24 cellular contexts compared by ENCODE assay signal in the genomic region with DNA sequence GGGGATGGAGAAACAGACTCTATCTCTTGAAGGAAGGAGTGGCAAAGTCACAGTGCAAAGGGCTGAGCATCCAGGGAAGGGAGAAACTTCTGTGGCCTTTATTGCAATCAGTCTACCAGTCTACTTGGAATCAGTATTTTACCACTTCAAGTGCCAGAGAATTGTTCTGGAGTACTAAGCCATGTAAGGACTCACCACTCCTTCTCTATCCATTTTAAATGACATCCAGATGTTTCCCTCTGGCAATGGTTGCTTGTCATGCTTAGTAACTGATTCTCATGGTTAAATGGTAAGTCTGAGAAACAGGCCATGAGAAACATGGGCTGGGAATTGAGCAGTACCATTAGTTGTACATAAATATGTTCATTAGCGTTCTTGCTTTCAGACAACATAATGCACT. TPM values are rescaled to one million over a fixed set of nuclear protein-coding genes. Genes with fewer than 3 reads are reported as not detected.
"Had no signal": no experiment of that assay in that cellular context is flagged by ENCODE, and none has a peak within 500 bp of the region (broad histone marks: within the 10 kb centered on the region; RNA-seq: fewer than 3 reads in every experiment).

No MANE protein-coding gene starts in this region.

- H3K9me3 Mint-ChIP-seq: activated CD4-positive, alpha-beta T cell treated with anti-CD3 and anti-CD28 coated beads, Interleukin-2, amount 10 ng/mL, durations not matched to agents 7 days and 5 days; activated CD8-positive, alpha-beta T cell treated with anti-CD3 and anti-CD28 coated beads for 36 hours; activated naive CD4-positive, alpha-beta T cell treated with anti-CD3 and anti-CD28 coated beads, Interleukin-2, amount 50 U/mL, for 72 hours; natural killer cell; T-helper 2 cell treated with Interferon-gamma antibody and Interleukin-4, amounts not matched to agents 5 μg/mL and 100 μg/mL, for 36 hours had no signal

- H3K4me1 ChIP-seq: adrenal gland, esophagus muscularis mucosa, gastrocnemius medialis, left lung, spleen, thyroid gland, upper lobe of right lung had no signal

- H3K36me3 Mint-ChIP-seq: activated CD8-positive, alpha-beta memory T cell treated with anti-CD3 and anti-CD28 coated beads, Interleukin-2, amount 10 ng/mL, durations not matched to agents 7 days and 5 days; activated naive CD4-positive, alpha-beta T cell treated with anti-CD3 and anti-CD28 coated beads, Interleukin-2, amount 50 U/mL, for 72 hours; natural killer cell had no signal

- H3K27me3 ChIP-seq: esophagus muscularis mucosa, gastrocnemius medialis, left lung, thyroid gland, upper lobe of right lung had no signal

- H3K27ac ChIP-seq: adrenal gland, dorsolateral prefrontal cortex, esophagus muscularis mucosa, gastrocnemius medialis, left lung, spleen, thyroid gland, upper lobe of right lung, VCaP had no signal

- H3K9me3 ChIP-seq: adrenal gland, esophagus muscularis mucosa, gastrocnemius medialis, left lung, spleen, thyroid gland, upper lobe of right lung had no signal

- H3K4me3 Mint-ChIP-seq: activated CD4-positive, alpha-beta T cell treated with anti-CD3 and anti-CD28 coated beads, Interleukin-2, amount 10 ng/mL, durations not matched to agents 7 days and 5 days; activated CD8-positive, alpha-beta memory T cell treated with anti-CD3 and anti-CD28 coated beads, Interleukin-2, amount 10 ng/mL, durations not matched to agents 7 days and 5 days; activated CD8-positive, alpha-beta T cell treated with anti-CD3 and anti-CD28 coated beads for 36 hours; natural killer cell; T-helper 2 cell treated with Interferon-gamma antibody and Interleukin-4, amounts not matched to agents 5 μg/mL and 100 μg/mL, for 36 hours had no signal

- H3K27me3 Mint-ChIP-seq: activated CD8-positive, alpha-beta T cell treated with anti-CD3 and anti-CD28 coated beads for 36 hours; progenitor cell of endocrine pancreas had no signal

- H3K27ac Mint-ChIP-seq: activated CD4-positive, alpha-beta T cell treated with anti-CD3 and anti-CD28 coated beads, Interleukin-2, amount 10 ng/mL, durations not matched to agents 7 days and 5 days; activated CD8-positive, alpha-beta memory T cell treated with anti-CD3 and anti-CD28 coated beads, Interleukin-2, amount 10 ng/mL, durations not matched to agents 7 days and 5 days; activated CD8-positive, alpha-beta T cell treated with anti-CD3 and anti-CD28 coated beads for 36 hours; activated naive CD4-positive, alpha-beta T cell treated with anti-CD3 and anti-CD28 coated beads, Interleukin-2, amount 50 U/mL, for 72 hours; natural killer cell; progenitor cell of endocrine pancreas; T-helper 2 cell treated with Interferon-gamma antibody and Interleukin-4, amounts not matched to agents 5 μg/mL and 100 μg/mL, for 36 hours had no signal

- H3K4me3 ChIP-seq: adrenal gland, dorsolateral prefrontal cortex, esophagus muscularis mucosa, gastrocnemius medialis, left lung, spleen, thyroid gland, upper lobe of right lung had no signal

- H3K4me1 Mint-ChIP-seq: activated CD4-positive, alpha-beta T cell treated with anti-CD3 and anti-CD28 coated beads, Interleukin-2, amount 10 ng/mL, durations not matched to agents 7 days and 5 days; activated CD8-positive, alpha-beta memory T cell treated with anti-CD3 and anti-CD28 coated beads, Interleukin-2, amount 10 ng/mL, durations not matched to agents 7 days and 5 days; natural killer cell had no signal

- H3K36me3 ChIP-seq: adrenal gland, esophagus muscularis mucosa, gastrocnemius medialis, left lung, spleen, thyroid gland, upper lobe of right lung had no signal

- DNase-seq: activated CD4-positive, alpha-beta T cell treated with anti-CD3 and anti-CD28 coated beads, Interleukin-2, amount 10 ng/mL, durations not matched to agents 7 days and 5 days; activated CD8-positive, alpha-beta memory T cell treated with anti-CD3 and anti-CD28 coated beads, Interleukin-2, amount 10 ng/mL, durations not matched to agents 7 days and 5 days; activated CD8-positive, alpha-beta T cell treated with anti-CD3 and anti-CD28 coated beads for 36 hours; adrenal gland; central memory CD4-positive, alpha-beta T cell; dorsolateral prefrontal cortex; gastrocnemius medialis; hippocampal formation; kidney glomerular epithelial cell; left lung; midbrain; natural killer cell; spleen; stimulated activated CD4-positive, alpha-beta T cell treated with anti-CD3 and anti-CD28 coated beads, Interleukin-4, amount 100 ng/mL, for 1 hour; stimulated activated naive CD4-positive, alpha-beta T cell treated with Interleukin-2 at 50 U/mL for 16 hours; substantia nigra; thyroid gland; upper lobe of right lung had no signal

- ATAC-seq: activated CD4-positive, CD25-positive, alpha-beta regulatory T cell treated with anti-CD3 and anti-CD28 coated beads, Interleukin-2, amount 50 U/mL, for 24 hours; activated CD8-positive, alpha-beta memory T cell treated with anti-CD3 and anti-CD28 coated beads, Interleukin-2, amount 10 ng/mL, durations not matched to agents 7 days and 5 days; activated CD8-positive, alpha-beta T cell treated with anti-CD3 and anti-CD28 coated beads for 36 hours; activated naive CD4-positive, alpha-beta T cell treated with anti-CD3 and anti-CD28 coated beads, Interleukin-2, amount 50 U/mL, for 72 hours; gastrocnemius medialis; left lung; natural killer cell; upper lobe of right lung had no signal

RNA-seq across cellular contexts. Expression of gene RTL8B, which starts 52.6 kb away (rescaled TPM):
- total RNA-seq: natural killer cell had no signal
